Comparison of ENCODE assay signal across 16 cellular contexts in the genomic region with DNA sequence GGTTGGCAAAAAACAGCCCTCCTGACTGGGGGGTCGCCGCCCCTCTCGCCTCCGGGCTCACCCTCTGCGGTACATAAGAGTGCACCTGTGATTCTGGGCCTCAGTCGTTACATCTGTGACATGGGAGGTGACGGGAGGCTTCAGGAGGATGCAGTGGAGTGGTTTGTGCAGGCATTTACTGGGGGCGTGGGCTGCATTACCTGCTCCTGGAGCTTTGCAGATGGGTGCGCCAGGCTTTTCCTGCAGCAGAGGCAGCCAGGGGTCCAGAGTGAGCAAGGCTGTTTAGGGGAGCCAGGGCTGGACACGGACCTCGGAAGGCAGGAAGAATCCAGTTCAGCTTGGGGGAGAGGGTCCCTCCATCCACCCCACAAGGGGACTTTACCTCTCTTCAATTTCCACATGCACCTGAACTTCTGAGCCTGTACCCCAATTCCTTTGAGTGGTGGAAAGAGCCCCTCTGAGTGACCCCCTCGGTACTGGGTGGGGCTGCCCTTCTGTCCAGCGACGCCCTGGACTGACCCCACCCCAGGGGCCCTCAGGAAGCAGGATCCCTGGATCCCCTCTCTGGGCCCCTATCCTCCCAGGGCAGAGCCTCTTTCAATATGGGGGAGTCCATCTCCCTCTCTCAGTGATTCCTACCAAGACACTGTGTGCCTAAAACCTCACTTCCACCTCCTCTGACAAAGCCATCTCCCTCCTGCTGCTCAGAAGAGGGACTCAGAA.
"Had no signal": no experiment of that assay in that cellular context is flagged by ENCODE, and none has a peak within 500 bp of the region (broad histone marks: within the 10 kb centered on the region; RNA-seq: fewer than 3 reads in every experiment).

No MANE protein-coding gene starts in this region.

- H3K4me1 Mint-ChIP-seq: activated CD8-positive, alpha-beta memory T cell treated with anti-CD3 and anti-CD28 coated beads, Interleukin-2, amount 10 ng/mL, durations not matched to agents 7 days and 5 days; naive thymus-derived CD4-positive, alpha-beta T cell had no signal

- H3K36me3 Mint-ChIP-seq: activated CD4-positive, alpha-beta memory T cell treated with anti-CD3 and anti-CD28 coated beads for 36 hours; activated CD8-positive, alpha-beta memory T cell treated with anti-CD3 and anti-CD28 coated beads, Interleukin-2, amount 10 ng/mL, durations not matched to agents 7 days and 5 days; naive thymus-derived CD4-positive, alpha-beta T cell had no signal

- DNase-seq: activated CD4-positive, alpha-beta memory T cell treated with anti-CD3 and anti-CD28 coated beads for 36 hours; activated CD4-positive, alpha-beta T cell treated with anti-CD3 and anti-CD28 coated beads for 1 hour; activated CD8-positive, alpha-beta memory T cell treated with anti-CD3 and anti-CD28 coated beads, Interleukin-2, amount 10 ng/mL, durations not matched to agents 7 days and 5 days; activated naive CD4-positive, alpha-beta T cell treated with Interleukin-2 at 50 U/mL for 16 hours; activated T-cell treated with anti-CD3 and anti-CD28 coated beads, Interleukin-2, amount 50 U/mL, for 72 hours; cerebellar nuclear complex; effector memory CD8-positive, alpha-beta T cell; foreskin melanocyte; mammary epithelial cell; stimulated activated naive CD8-positive, alpha-beta T cell treated with anti-CD3 and anti-CD28 coated beads, Interleukin-15, Interleukin-2, amounts not matched to agents 100 U/mL and 50 U/mL, for 24 hours; T1000; trophoblast cell had no signal

- H3K4me3 Mint-ChIP-seq: activated CD4-positive, alpha-beta memory T cell treated with anti-CD3 and anti-CD28 coated beads for 36 hours; activated CD8-positive, alpha-beta memory T cell treated with anti-CD3 and anti-CD28 coated beads, Interleukin-2, amount 10 ng/mL, durations not matched to agents 7 days and 5 days; activated T-cell treated with anti-CD3 and anti-CD28 coated beads, Interleukin-2, amount 50 U/mL, for 72 hours; brain; dendritic cell treated with granulocyte-macrophage colony-stimulating factor and Interleukin-4, amounts not matched to agents 40 ng/mL and 50 ng/mL, for 4 days; effector memory CD8-positive, alpha-beta T cell; naive thymus-derived CD4-positive, alpha-beta T cell had no signal

- ATAC-seq: activated CD8-positive, alpha-beta memory T cell treated with anti-CD3 and anti-CD28 coated beads, Interleukin-2, amount 10 ng/mL, durations not matched to agents 7 days and 5 days; activated T-cell treated with anti-CD3 and anti-CD28 coated beads, Interleukin-2, amount 50 U/mL, for 72 hours; effector memory CD8-positive, alpha-beta T cell; naive thymus-derived CD4-positive, alpha-beta T cell; stimulated activated naive CD8-positive, alpha-beta T cell treated with anti-CD3 and anti-CD28 coated beads, Interleukin-15, Interleukin-2, amounts not matched to agents 100 U/mL and 50 U/mL, for 24 hours had no signal

- H3K27ac Mint-ChIP-seq: activated CD4-positive, alpha-beta memory T cell treated with anti-CD3 and anti-CD28 coated beads for 36 hours; activated CD8-positive, alpha-beta memory T cell treated with anti-CD3 and anti-CD28 coated beads, Interleukin-2, amount 10 ng/mL, durations not matched to agents 7 days and 5 days; activated T-cell treated with anti-CD3 and anti-CD28 coated beads, Interleukin-2, amount 50 U/mL, for 72 hours; dendritic cell treated with granulocyte-macrophage colony-stimulating factor and Interleukin-4, amounts not matched to agents 40 ng/mL and 50 ng/mL, for 4 days; effector memory CD8-positive, alpha-beta T cell; naive thymus-derived CD4-positive, alpha-beta T cell had no signal

- H3K27ac ChIP-seq: epithelial cell of prostate had no signal

- H3K27me3 Mint-ChIP-seq: activated CD4-positive, alpha-beta memory T cell treated with anti-CD3 and anti-CD28 coated beads for 36 hours; activated CD8-positive, alpha-beta memory T cell treated with anti-CD3 and anti-CD28 coated beads, Interleukin-2, amount 10 ng/mL, durations not matched to agents 7 days and 5 days; brain had no signal
